Comparison of ENCODE assay signal across 6 cellular contexts in genomic region chr6:54474898-54475297, GRCh38.
"Had no signal": no experiment of that assay in that cellular context is flagged by ENCODE, and none has a peak within 500 bp of the region (broad histone marks: within the 10 kb centered on the region; RNA-seq: fewer than 3 reads in every experiment).

No MANE protein-coding gene starts in this region.

- FAIRE-seq: HTR-8/SVneo, K562 had no signal

- H3K27ac ChIP-seq: HL-60 had no signal

- H3K4me3 ChIP-seq: K562 had no signal

- DNase-seq: IMR-90, KBM-7, KG1 had no signal

- ATAC-seq: K562 had no signal
